Comparison of ENCODE assay signal across 19 cellular contexts in genomic region chr20:41014557-41015088, GRCh38. TPM values are rescaled to one million over a fixed set of nuclear protein-coding genes. Genes with fewer than 3 reads are reported as not detected.
DNase-seq lines count a peak whose midpoint lies in the region; ATAC-seq and TF ChIP-seq lines count a peak whose summit lies in the region.
"Had no signal": no experiment of that assay in that cellular context is flagged by ENCODE, and none has a peak within 500 bp of the region (broad histone marks: within the 10 kb centered on the region; RNA-seq: fewer than 3 reads in every experiment).

No MANE protein-coding gene starts in this region.

- H3K27me3 Mint-ChIP-seq in activated CD8-positive, alpha-beta T cell treated with anti-CD3 and anti-CD28 coated beads, Interleukin-2, amount 10 ng/mL, durations not matched to agents 7 days and 5 days (ENCODE audit: low read depth): no peaks in the 10 kb centered on the region
- no peaks in the 10 kb centered on the region for H3K27me3 Mint-ChIP-seq in activated CD8-positive, alpha-beta T cell treated with anti-CD3 and anti-CD28 coated beads for 36 hours
- no peaks in the 10 kb centered on the region for H3K27me3 Mint-ChIP-seq in IgD-negative memory B cell
- H3K27me3 Mint-ChIP-seq: CD4-positive, alpha-beta memory T cell had no signal

- peaks cover 3% of the 10 kb centered on the region for H3K36me3 Mint-ChIP-seq in activated CD8-positive, alpha-beta T cell treated with anti-CD3 and anti-CD28 coated beads, Interleukin-2, amount 10 ng/mL, durations not matched to agents 7 days and 5 days (ENCODE audit: low read depth)
- no peaks in the 10 kb centered on the region for H3K36me3 Mint-ChIP-seq in activated CD8-positive, alpha-beta T cell treated with anti-CD3 and anti-CD28 coated beads for 36 hours (ENCODE audit: low read depth)
- H3K36me3 Mint-ChIP-seq in IgD-negative memory B cell: no peaks in the 10 kb centered on the region
- H3K36me3 Mint-ChIP-seq: CD4-positive, alpha-beta memory T cell had no signal

- no peak for ATAC-seq in activated CD8-positive, alpha-beta T cell treated with anti-CD3 and anti-CD28 coated beads, Interleukin-2, amount 10 ng/mL, durations not matched to agents 7 days and 5 days
- ATAC-seq in activated CD8-positive, alpha-beta T cell treated with anti-CD3 and anti-CD28 coated beads for 36 hours: no peak
- ATAC-seq: GM23338, PC-3 had no signal

- no peaks in the 10 kb centered on the region for H3K9me3 Mint-ChIP-seq in activated CD8-positive, alpha-beta T cell treated with anti-CD3 and anti-CD28 coated beads, Interleukin-2, amount 10 ng/mL, durations not matched to agents 7 days and 5 days (ENCODE audit: insufficient read depth)
- no peaks in the 10 kb centered on the region for H3K9me3 Mint-ChIP-seq in activated CD8-positive, alpha-beta T cell treated with anti-CD3 and anti-CD28 coated beads for 36 hours
- no peaks in the 10 kb centered on the region for H3K9me3 Mint-ChIP-seq in IgD-negative memory B cell
- H3K9me3 Mint-ChIP-seq: CD4-positive, alpha-beta memory T cell; GM23338 had no signal

- no peak for TF ChIP-seq POLR2A in erythroblast (IDR thresholded peaks at IDR 0.05; ENCODE audit: low read length)

- CTCF ChIA-PET in activated CD8-positive, alpha-beta T cell treated with anti-CD3 and anti-CD28 coated beads, Interleukin-2, amount 10 ng/mL, durations not matched to agents 7 days and 5 days (lab: Charles Lee): no interaction called here
- CTCF ChIA-PET in activated CD8-positive, alpha-beta T cell treated with anti-CD3 and anti-CD28 coated beads for 36 hours (lab: Charles Lee): interaction anchor here (1.7 kb wide), 1 partner anchor 80 kb away, joined by 4 read pairs; no protein-coding TSS in a partner anchor
- CTCF ChIA-PET in OCI-LY7 (lab: Charles Lee; ENCODE audit: unreplicated experiment): interaction anchor here (1.4 kb wide), 1 partner anchor 24 kb away, joined by 6 read pairs; no protein-coding TSS in a partner anchor

- no peak for TF ChIP-seq CTCF in activated CD8-positive, alpha-beta T cell treated with anti-CD3 and anti-CD28 coated beads for 36 hours (IDR thresholded peaks at IDR 0.05)
- no peak for TF ChIP-seq CTCF in OCI-LY7 (conservative IDR thresholded peaks at IDR 0.05; ENCODE audit: low read length)

- H3K27ac ChIP-seq in OCI-LY7 (ENCODE audit: low read depth, low read length, poor library complexity, severe bottlenecking) (peak overlapping the region; percentile 99), epithelial cell of prostate (peak overlapping the region; percentile 97)
- H3K27ac ChIP-seq: SJSA1 had no signal

- intact Hi-C loops in activated CD8-positive, alpha-beta T cell treated with anti-CD3 and anti-CD28 coated beads for 36 hours (cut with micrococcal nuclease): no loop called here
- intact Hi-C loops in OCI-LY7 (cut with micrococcal nuclease; ENCODE audit: unreplicated experiment): loop anchor here (5.0 kb wide), 1 partner anchor 72 kb away; no protein-coding TSS in a partner anchor

- no peaks in the 10 kb centered on the region for H3K79me2 ChIP-seq in OCI-LY7 (ENCODE audit: insufficient read depth, low read depth, low read length)

- POLR2A ChIA-PET in activated CD8-positive, alpha-beta T cell treated with anti-CD3 and anti-CD28 coated beads, Interleukin-2, amount 10 ng/mL, durations not matched to agents 7 days and 5 days (lab: Charles Lee): no interaction called here
- POLR2A ChIA-PET in activated CD8-positive, alpha-beta T cell treated with anti-CD3 and anti-CD28 coated beads for 36 hours (lab: Charles Lee): no interaction called here
- POLR2A ChIA-PET in OCI-LY7 (lab: Charles Lee): interaction anchor here (1.3 to 11.8 kb wide), 3 partner anchors 8 to 22 kb away, joined by 3 to 302 read pairs (median 26); no protein-coding TSS in a partner anchor

- no peak for DNase-seq in activated CD8-positive, alpha-beta T cell treated with anti-CD3 and anti-CD28 coated beads, Interleukin-2, amount 10 ng/mL, durations not matched to agents 7 days and 5 days
- DNase-seq in activated CD8-positive, alpha-beta T cell treated with anti-CD3 and anti-CD28 coated beads for 36 hours: no peak
- peak; percentile 59 for DNase-seq in OCI-LY7 (ENCODE audit: low spot score)
- DNase-seq in epithelial cell of prostate (ENCODE audit: low read depth, low spot score): no peak
- no peak for DNase-seq in erythroblast (lab: John Stamatoyannopoulos, UW)
- no peak for DNase-seq in stimulated activated CD4-positive, alpha-beta T cell treated with anti-CD3 and anti-CD28 coated beads, Interleukin-12 subunit alpha, Interleukin-12 subunit beta, amount 100 ng/mL, for 4 hours
- DNase-seq in NCI-H1694 treated with DMSO at 0.1 percent for 48 hours (lab: John Stamatoyannopoulos, UW): no peak
- DNase-seq: 8988T; CD4-positive, alpha-beta memory T cell; GF-D8; Karpas-422; MM.1S; NCI-H1092 treated with DMSO at 0.1 percent for 48 hours; NCI-H226; NCI-H526 treated with DMSO at 0.1 percent for 48 hours; PC-3 had no signal

- BruUV-seq in OCI-LY7 (replicated peaks; lab: Mats Ljungman, UMichigan): no TSS peak

- peaks cover 34% of the 10 kb centered on the region for H3K4me1 Mint-ChIP-seq in activated CD8-positive, alpha-beta T cell treated with anti-CD3 and anti-CD28 coated beads, Interleukin-2, amount 10 ng/mL, durations not matched to agents 7 days and 5 days (ENCODE audit: low read depth)
- peaks cover 24% of the 10 kb centered on the region for H3K4me1 Mint-ChIP-seq in activated CD8-positive, alpha-beta T cell treated with anti-CD3 and anti-CD28 coated beads for 36 hours (ENCODE audit: low read depth)
- H3K4me1 Mint-ChIP-seq in IgD-negative memory B cell: peaks cover 17 to 27% (median 20%) of the 10 kb centered on the region in 3 donors

- H3K4me2 ChIP-seq in OCI-LY7 (ENCODE audit: low read length): peak overlapping the region; percentile 16; the same call in 1 of the 2 replicates
- H3K4me2 ChIP-seq: GM23338 had no signal

- H3K4me3 Mint-ChIP-seq in activated CD8-positive, alpha-beta T cell treated with anti-CD3 and anti-CD28 coated beads, Interleukin-2, amount 10 ng/mL, durations not matched to agents 7 days and 5 days: no peak overlapping the region
- no peak overlapping the region for H3K4me3 Mint-ChIP-seq in activated CD8-positive, alpha-beta T cell treated with anti-CD3 and anti-CD28 coated beads for 36 hours
- H3K4me3 Mint-ChIP-seq in IgD-negative memory B cell: peak overlapping the region in 1 of 4 donors; percentile 53
- H3K4me3 Mint-ChIP-seq: CD4-positive, alpha-beta memory T cell; GM23338 had no signal

- no peak overlapping the region; the same call in 1 of the 2 replicates for H2AFZ ChIP-seq in OCI-LY7 (ENCODE audit: low read length)
- H2AFZ ChIP-seq: GM23338 had no signal

- H3K9me2 ChIP-seq in OCI-LY7 (ENCODE audit: insufficient read depth, low read length): no peaks in the 10 kb centered on the region

- peaks cover 68% of the 10 kb centered on the region for H3K4me1 ChIP-seq in OCI-LY7 (ENCODE audit: insufficient read depth, low read length, poor library complexity, severe bottlenecking)

- H3K27ac Mint-ChIP-seq in activated CD8-positive, alpha-beta T cell treated with anti-CD3 and anti-CD28 coated beads, Interleukin-2, amount 10 ng/mL, durations not matched to agents 7 days and 5 days: peak overlapping the region; percentile 40
- no peak overlapping the region for H3K27ac Mint-ChIP-seq in activated CD8-positive, alpha-beta T cell treated with anti-CD3 and anti-CD28 coated beads for 36 hours
- H3K27ac Mint-ChIP-seq in IgD-negative memory B cell: peak overlapping the region in 2 of 3 donors; percentile 57 to 68
- H3K27ac Mint-ChIP-seq: GM23338 had no signal

- no peaks in the 10 kb centered on the region for H3K36me3 ChIP-seq in OCI-LY7 (ENCODE audit: insufficient read depth, low read length)
- H3K36me3 ChIP-seq: SJSA1 had no signal

- no peaks in the 10 kb centered on the region for H3K9me3 ChIP-seq in OCI-LY7 (ENCODE audit: low read length)
- H3K9me3 ChIP-seq: SJSA1 had no signal

- no peak overlapping the region for H3K4me3 ChIP-seq in OCI-LY7 (ENCODE audit: low read depth, low read length, poor library complexity, severe bottlenecking)
- H3K4me3 ChIP-seq: GM23338, SJSA1 had no signal

- H4K20me1 ChIP-seq in OCI-LY7 (ENCODE audit: insufficient read depth, low read length): no peaks in the 10 kb centered on the region

RNA-seq across cellular contexts. Expression of gene TOP1, which starts 14.0 kb away (rescaled TPM):
- total RNA-seq in activated CD8-positive, alpha-beta T cell treated with anti-CD3 and anti-CD28 coated beads, Interleukin-2, amount 10 ng/mL, durations not matched to agents 7 days and 5 days: 10 to 100 TPM; 89.1 to 91.5 TPM
- 10 to 100 TPM; 81.0 to 81.1 TPM for total RNA-seq in activated CD8-positive, alpha-beta T cell treated with anti-CD3 and anti-CD28 coated beads for 36 hours
- 17.0 TPM for polyA plus RNA-seq in IgD-negative memory B cell
- 44.6 and 53.0 TPM in 2 replicates for total RNA-seq in OCI-LY7 (2014; rRNA removed; shearing (Covaris generic))
- total RNA-seq in OCI-LY7 (2022): 168 and 200 TPM in 2 replicates
